ENCODE assay signal across 8 cellular contexts in the genomic region with DNA sequence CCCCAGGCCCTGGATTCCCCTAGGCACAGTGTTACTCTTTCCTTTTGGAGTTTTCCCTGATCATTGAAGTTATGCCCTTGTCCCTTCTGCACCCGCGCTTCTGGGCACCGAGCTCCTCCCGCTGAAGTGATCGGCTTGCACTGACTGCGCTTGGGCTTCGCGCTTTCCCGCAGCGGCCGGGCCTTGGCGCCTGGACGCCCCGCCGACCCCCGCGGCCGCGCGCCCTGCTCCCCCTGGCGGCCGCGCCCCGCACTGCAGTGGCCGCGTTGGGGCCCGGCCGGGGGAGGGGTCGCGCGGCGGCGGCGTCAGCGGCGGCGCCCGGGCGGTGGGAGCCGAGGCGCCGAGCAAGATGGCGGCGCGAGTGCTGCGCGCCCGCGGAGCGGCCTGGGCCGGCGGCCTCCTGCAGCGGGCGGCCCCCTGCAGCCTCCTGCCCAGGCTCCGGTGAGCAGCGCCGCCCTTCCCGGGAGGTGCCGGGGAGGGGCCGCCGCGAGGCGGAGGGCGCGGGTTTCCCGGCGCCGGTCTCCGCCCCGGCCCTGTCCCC. TPM values are rescaled to one million over a fixed set of nuclear protein-coding genes. Genes with fewer than 3 reads are reported as not detected.
DNase-seq lines count a peak whose midpoint lies in the region; ATAC-seq, FAIRE-seq and TF ChIP-seq lines count a peak whose summit lies in the region.

TSS of gene NIPSNAP2 (plus strand) at position 325 of the 541 bp plus-strand sequence. CDS start at position 350, 25 bp downstream.

- peak within 1 kb of the TSS; percentile 85 for H3K4me2 ChIP-seq in IMR-90 (ENCODE audit: low read depth, low read length)

- H3K4me1 Mint-ChIP-seq in activated naive CD4-positive, alpha-beta T cell treated with anti-CD3 and anti-CD28 coated beads, Interleukin-2, amount 50 U/mL, for 24 hours: peaks cover 35% of the 10 kb centered on the region

- H2AFZ ChIP-seq in IMR-90 (replicated peaks; ENCODE audit: low read length, poor library complexity): peak within 1 kb of the TSS; percentile 97

- POLR2A ChIA-PET in IMR-90 (lab: Charles Lee; ENCODE audit: unreplicated experiment): no interaction called here

- peak within 1 kb of the TSS; percentile 24 for H3K18ac ChIP-seq in IMR-90 (ENCODE audit: low read depth, low read length)

- H3K36me3 Mint-ChIP-seq in activated naive CD4-positive, alpha-beta T cell treated with anti-CD3 and anti-CD28 coated beads, Interleukin-2, amount 50 U/mL, for 24 hours: peaks cover 2% of the 10 kb centered on the region

- H3K79me1 ChIP-seq in IMR-90 (ENCODE audit: low read depth in 1 of 2, low read length in 2 of 2): peaks cover 6 to 36% of the 10 kb centered on the region in 2 experiments

- DNase-seq in EL (peak; percentile 64), IMR-90 (peak; percentile 35), SHP77 treated with DMSO at 0.1 percent for 48 hours (lab: John Stamatoyannopoulos, UW) (peak; percentile 43), head of caudate nucleus (peak in 40 of 42 donors; percentile 16 to 82 (median 58)), pancreas (peak in 5 of 6 donors; percentile 43 to 87 (median 67)), transverse colon (peak; percentile 61)

- H4K20me1 ChIP-seq in IMR-90 (ENCODE audit: insufficient read depth, low read length): peaks cover 10% of the 10 kb centered on the region

- peak within 1 kb of the TSS; percentile 90 for H3K9ac ChIP-seq in IMR-90 (ENCODE audit: low read depth, low read length)

- peak within 1 kb of the TSS; percentile 37; the same call in 1 of the 2 replicates for H4K91ac ChIP-seq in IMR-90 (ENCODE audit: insufficient read depth, low read depth, low read length)

- H3K9me3 Mint-ChIP-seq in activated naive CD4-positive, alpha-beta T cell treated with anti-CD3 and anti-CD28 coated beads, Interleukin-2, amount 50 U/mL, for 24 hours: no peaks in the 10 kb centered on the region

- TF ChIP-seq RAD21 in IMR-90 (IDR thresholded peaks at IDR 0.05; ENCODE audit: low read length): peak; percentile 49

- H2BK15ac ChIP-seq in IMR-90 (ENCODE audit: low read depth, low read length): no peak within 1 kb of the TSS

- intact Hi-C loops in IMR-90 (cut with micrococcal nuclease) (loop anchor here (1.0 to 2.0 kb wide), 2 partner anchors 323 to 684 kb away; no protein-coding TSS in a partner anchor), head of caudate nucleus (cut with DNase I) (loop anchor here (2.0 to 5.0 kb wide), 3 partner anchors 43 to 86 kb away; partner anchors contain the start of genes CCT6A and PSPH), pancreas (cut with DNase I) (loop anchor here in 1 of 3 donors (10.0 kb wide), 1 partner anchor 320 kb away; no protein-coding TSS in a partner anchor), transverse colon (cut with DNase I; ENCODE audit: low total_unique reads) (no loop called here)

- peak within 1 kb of the TSS; percentile 70 for H4K5ac ChIP-seq in IMR-90 (ENCODE audit: low read depth, low read length)

- H3K4me3 ChIP-seq in IMR-90 (ENCODE audit: insufficient read depth, low read depth, low read length): peak within 1 kb of the TSS; percentile 95
- peak within 1 kb of the TSS; percentile 16 to 63 (median 50) for H3K4me3 ChIP-seq in pancreas
- H3K4me3 ChIP-seq in transverse colon: peak within 1 kb of the TSS; percentile 59 to 74 (median 67)

- peak within 1 kb of the TSS; percentile 49; the same call in 1 of the 2 replicates for H2AK5ac ChIP-seq in IMR-90 (ENCODE audit: low read depth, low read length)

- H3K4me1 ChIP-seq in IMR-90 (ENCODE audit: control insufficient read depth, insufficient read depth, low read length) (peaks cover 4% of the 10 kb centered on the region; the same call in 1 of the 2 replicates), pancreas (peaks cover 3 to 24% (median 12%) of the 10 kb centered on the region in 3 donors), transverse colon (peaks cover 4 to 37% (median 14%) of the 10 kb centered on the region in 4 donors)

- peak within 1 kb of the TSS; percentile 89 for H3K4me3 Mint-ChIP-seq in activated naive CD4-positive, alpha-beta T cell treated with anti-CD3 and anti-CD28 coated beads, Interleukin-2, amount 50 U/mL, for 24 hours

- peak; percentile 76 for TF ChIP-seq POLR2A in IMR-90 (IDR thresholded peaks at IDR 0.05; ENCODE audit: low read depth, low read length)
- TF ChIP-seq POLR2A in transverse colon (IDR thresholded peaks at IDR 0.05): no peak

- H3K9me1 ChIP-seq in IMR-90 (ENCODE audit: insufficient read depth, low read length): no peaks in the 10 kb centered on the region

- H3K27me3 Mint-ChIP-seq in activated naive CD4-positive, alpha-beta T cell treated with anti-CD3 and anti-CD28 coated beads, Interleukin-2, amount 50 U/mL, for 24 hours: no peaks in the 10 kb centered on the region

- H2BK5ac ChIP-seq in IMR-90 (ENCODE audit: low read depth, low read length, poor library complexity, severe bottlenecking): peak within 1 kb of the TSS; percentile 31

- dilution Hi-C loops in IMR-90 (cut with HindIII; ENCODE audit: low sequenced_read_pairs, unreplicated experiment): no loop called here

- CTCF ChIA-PET in IMR-90 (lab: Yijun Ruan, JAX): interaction anchor here (0.6 to 1.0 kb wide), 13 partner anchors 12 to 688 kb away, joined by 3 to 6 read pairs (median 4); no protein-coding TSS in a partner anchor

- H3K27me3 ChIP-seq in IMR-90 (ENCODE audit: control insufficient read depth, insufficient read depth, low read length) (no peaks in the 10 kb centered on the region), pancreas (no peaks in the 10 kb centered on the region), transverse colon (no peaks in the 10 kb centered on the region)

- TF ChIP-seq EP300 in transverse colon (IDR thresholded peaks at IDR 0.05; ENCODE audit: low read depth): no peak

- peak within 1 kb of the TSS; percentile 79; the same call in 1 of the 2 replicates for H3K56ac ChIP-seq in IMR-90 (ENCODE audit: extremely low read depth, insufficient read depth, low read length)

- ATAC-seq in GM21528 (IDR thresholded peaks at IDR 0.05; ENCODE audit: low FRiP score, unreplicated experiment) (peak; percentile 89), IMR-90 (ENCODE audit: low read depth) (peak; percentile 95), pancreas (peak; percentile 68 to 83 (median 76))

- FAIRE-seq in pancreas (lab: Jason Lieb, UNC): no peak

- peak; percentile 75 for TF ChIP-seq CTCF in IMR-90 (conservative IDR thresholded peaks at IDR 0.05; ENCODE audit: low read depth, low read length)
- TF ChIP-seq CTCF in pancreas (IDR thresholded peaks at IDR 0.05): peak; percentile 8 to 38 (median 20)
- peak in 3 of 5 experiments; percentile 36 to 57 (median 40) for TF ChIP-seq CTCF in transverse colon (IDR thresholded peaks at IDR 0.05)

- H3K4ac ChIP-seq in IMR-90 (ENCODE audit: low read depth, low read length): peak within 1 kb of the TSS; percentile 80

- in situ Hi-C loops in IMR-90 (cut with MboI; ENCODE audit: low sequenced_read_pairs) (loop anchor here (25.0 kb wide), 2 partner anchors 527 to 677 kb away; no protein-coding TSS in a partner anchor), transverse colon (cut with MboI; ENCODE audit: low pct_ligation_motif_present in 1 of 4, low pct_unique_long_range_greater_than_20kb in 1 of 4, low sequenced_read_pairs in 3 of 4) (loop anchor here (25.0 kb wide), 1 partner anchor 327 kb away; no protein-coding TSS in a partner anchor)

- peak within 1 kb of the TSS; percentile 92 for H3K27ac Mint-ChIP-seq in activated naive CD4-positive, alpha-beta T cell treated with anti-CD3 and anti-CD28 coated beads, Interleukin-2, amount 50 U/mL, for 24 hours

- H3K23ac ChIP-seq in IMR-90 (ENCODE audit: low read depth, low read length): peak within 1 kb of the TSS; percentile 91

- H3K36me3 ChIP-seq in IMR-90 (ENCODE audit: control insufficient read depth, insufficient read depth, low read length) (peaks cover 5% of the 10 kb centered on the region), pancreas (no peaks in the 10 kb centered on the region), transverse colon (no peaks in the 10 kb centered on the region)

- H4K8ac ChIP-seq in IMR-90 (ENCODE audit: low read depth in 2 of 2, low read length in 2 of 2): peak within 1 kb of the TSS; percentile 85 to 89; a peak in 3 of 4 replicates

- H2BK120ac ChIP-seq in IMR-90 (ENCODE audit: low read depth, low read length): peak within 1 kb of the TSS; percentile 45; the same call in 1 of the 2 replicates

- H2BK20ac ChIP-seq in IMR-90 (ENCODE audit: low read depth, low read length): no peak within 1 kb of the TSS

- 2% methylated on average over 27 of the region's 70 CpGs; no CpG with 5 or more reads in 1 of the 2 experiments for WGBS in IMR-90 (ENCODE audit: extremely low coverage in 2 of 2, insufficient read length in 1 of 2), 2 experiments
- WGBS in pancreas, 2 donors: 0 to 1% methylated on average over 38 to 70 of the region's 70 CpGs
- 0% methylated on average over 5 of the region's 70 CpGs; no CpG with 5 or more reads in 1 of the 2 donors for WGBS in transverse colon (ENCODE audit: low coverage in 1 of 2), 2 donors

- H2AK9ac ChIP-seq in IMR-90 (replicated peaks; ENCODE audit: low read depth, low read length, poor library complexity): peak within 1 kb of the TSS; percentile 97

- no TSS peak for BruUV-seq in IMR-90 (replicated peaks; lab: Mats Ljungman, UMichigan)

- peak within 1 kb of the TSS; percentile 83 for H3K14ac ChIP-seq in IMR-90 (replicated peaks; ENCODE audit: low read depth, low read length)

- H3K27ac ChIP-seq in IMR-90 (ENCODE audit: insufficient read depth, low read length): peak within 1 kb of the TSS; percentile 86
- peak within 1 kb of the TSS; percentile 66 to 90 (median 86) for H3K27ac ChIP-seq in pancreas
- H3K27ac ChIP-seq in transverse colon: peak within 1 kb of the TSS; percentile 94 to 96 (median 94)

- H3K9me3 ChIP-seq in IMR-90 (ENCODE audit: control insufficient read depth, insufficient read depth, low read length) (no peaks in the 10 kb centered on the region), pancreas (no peaks in the 10 kb centered on the region), transverse colon (no peaks in the 10 kb centered on the region)

TF ChIP-seq in IMR-90, 13 proteins besides CTCF, POLR2A, EP300 and RAD21:
- peak; percentile 93; the same call in 1 of the 2 replicates for TF ChIP-seq MAZ (IDR thresholded peaks at IDR 0.05; ENCODE audit: borderline replicate concordance, low read depth, low read length)
- TF ChIP-seq NFE2L2 (IDR thresholded peaks at IDR 0.05; ENCODE audit: low read depth, low read length): no peak
- TF ChIP-seq SMC3 (IDR thresholded peaks at IDR 0.05; ENCODE audit: low read depth, low read length): peak; percentile 43
- TF ChIP-seq MAFK (IDR thresholded peaks at IDR 0.05; ENCODE audit: low read depth, low read length): no peak

RNA-seq across cellular contexts. Expression of gene NIPSNAP2, which starts in this region (rescaled TPM):
- 42.8 and 53.0 TPM in 2 replicates for total RNA-seq in IMR-90 (2012; rRNA removed)
- 30.4 and 33.7 TPM in 2 replicates for polyA plus RNA-seq in IMR-90 (2012; rRNA removed)
- polyA plus RNA-seq in IMR-90 (2012; cell fraction: cytosol; rRNA removed): 9.8 and 10.9 TPM in 2 replicates
- 5.9 and 24.1 TPM in 2 replicates for polyA plus RNA-seq in IMR-90 (2012; cell fraction: nucleus; rRNA removed; ENCODE audit: low replicate concordance)
- 10 to 100 TPM; 18.7 to 31.1 (median 25.8) TPM for total RNA-seq in pancreas
- polyA plus RNA-seq in pancreas: 10 to 100 TPM; 22.2 to 37.5 TPM
- total RNA-seq in transverse colon: 100 to 1,000 TPM in 1 of 4 donors, 10 to 100 TPM in 3; 56.9 to 107 (median 84.1) TPM

Comparison
In these comparisons a context has a peak if more than half of its experiments do, and no peak if none do; other contexts are left out.
1. Peak in every context shown above with its lines: DNase-seq, ATAC-seq, H3K4me3 ChIP-seq and H3K27ac ChIP-seq.
2. CTCF ChIP-seq: peak in every context shown above with its lines; median percentile 75 in IMR-90; 40 in transverse colon; 20 in pancreas.